ENCODE assay signal across 9 cellular contexts in genomic region chr18:43279015-43279758, GRCh38. TPM values are rescaled to one million over a fixed set of nuclear protein-coding genes. Genes with fewer than 3 reads are reported as not detected.
DNase-seq lines count a peak whose midpoint lies in the region; ATAC-seq, FAIRE-seq and TF ChIP-seq lines count a peak whose summit lies in the region.
"Had no signal": no experiment of that assay in that cellular context is flagged by ENCODE, and none has a peak within 500 bp of the region (broad histone marks: within the 10 kb centered on the region; RNA-seq: fewer than 3 reads in every experiment).

No MANE protein-coding gene starts in this region.

- ATAC-seq in Right ventricle myocardium superior (ENCODE audit: poor library complexity) (no peak), HG02678 (IDR thresholded peaks at IDR 0.05; ENCODE audit: unreplicated experiment) (no peak), Right ventricle myocardium inferior (no peak), mucosa of descending colon (no peak)

- H3K27ac ChIP-seq in cardiac muscle cell: no peak overlapping the region
- H3K27ac ChIP-seq: skin epidermis had no signal

- no peak for FAIRE-seq in urothelium cell line (lab: Jason Lieb, UNC)

- intact Hi-C loops in Right ventricle myocardium superior (cut with DNase I) (no loop called here), Right ventricle myocardium inferior (cut with DNase I) (loop anchor here (10.0 kb wide), 2 partner anchors 684 to 984 kb away; no protein-coding TSS in a partner anchor), mucosa of descending colon (cut with DNase I, micrococcal nuclease) (loop anchor here in 1 of 2 donors (10.0 kb wide), 1 partner anchor 256 kb away; no protein-coding TSS in a partner anchor)

- H3K9me3 ChIP-seq in cardiac muscle cell (ENCODE audit: low read depth): no peaks in the 10 kb centered on the region
- H3K9me3 ChIP-seq in mucosa of descending colon: no peaks in the 10 kb centered on the region

- TF ChIP-seq CTCF in cardiac muscle cell (IDR thresholded peaks at IDR 0.05; ENCODE audit: low read depth, low read length) (no peak), cardiac fibroblast (IDR thresholded peaks at IDR 0.05; ENCODE audit: low read depth, low read length) (no peak), mucosa of descending colon (IDR thresholded peaks at IDR 0.05) (no peak)

- H3K36me3 ChIP-seq in cardiac muscle cell (no peaks in the 10 kb centered on the region), mucosa of descending colon (ENCODE audit: low read depth) (no peaks in the 10 kb centered on the region)

- H3K27me3 ChIP-seq in cardiac muscle cell: no peaks in the 10 kb centered on the region

- DNase-seq in cardiac muscle cell (ENCODE audit: low read depth in 1 of 2, low spot score in 1 of 2): peak; percentile 44 to 52
- no peak for DNase-seq in Right ventricle myocardium superior
- peak; percentile 99 for DNase-seq in NCI-H2107 treated with DMSO at 0.1 percent for 48 hours (lab: John Stamatoyannopoulos, UW; ENCODE audit: unreplicated experiment)
- peak; percentile 29 to 49 for DNase-seq in cardiac fibroblast (ENCODE audit: low read depth in 2 of 2)
- peak; percentile 12 for DNase-seq in urothelium cell line (ENCODE audit: low spot score)
- DNase-seq in Right ventricle myocardium inferior (ENCODE audit: missing footprints): no peak
- DNase-seq in mucosa of descending colon: no peak

- H3K4me3 ChIP-seq in cardiac muscle cell: no peak overlapping the region
- H3K4me3 ChIP-seq in cardiac fibroblast (replicated peaks in 1 of 2; ENCODE audit: low read depth in 2 of 2, low read length in 2 of 2): no peak overlapping the region
- no peak overlapping the region for H3K4me3 ChIP-seq in mucosa of descending colon
- H3K4me3 ChIP-seq: skin epidermis had no signal

- no peaks in the 10 kb centered on the region for H3K4me1 ChIP-seq in cardiac muscle cell (ENCODE audit: low read depth)
- no peaks in the 10 kb centered on the region for H3K4me1 ChIP-seq in mucosa of descending colon (ENCODE audit: low read depth)

RNA-seq across cellular contexts. Expression of gene SYT4, which starts 1.9 kb away (rescaled TPM):
- total RNA-seq in cardiac muscle cell (0.07 TPM in 1 of 2 replicates, not detected in the other), Right ventricle myocardium superior (not detected), Right ventricle myocardium inferior (1.2 TPM), mucosa of descending colon (1 to 10 TPM in 1 of 3 donors, under 1 TPM in 2; 0.38 to 3.8 (median 0.99) TPM)
- polyA plus RNA-seq in cardiac muscle cell: 0.17 TPM in 1 of 2 replicates, not detected in the other

Comparison
In these comparisons a context has a peak if more than half of its experiments do, and no peak if none do; other contexts are left out.
1. DNase-seq: peak in cardiac muscle cell (2 of 2), NCI-H2107 treated with DMSO at 0.1 percent for 48 hours (single experiment), cardiac fibroblast (2 of 2) and urothelium cell line (single experiment); none in Right ventricle myocardium superior (single experiment), Right ventricle myocardium inferior (single experiment) and mucosa of descending colon (0 of 3).